8 cellular contexts compared by ENCODE assay signal in the genomic region with DNA sequence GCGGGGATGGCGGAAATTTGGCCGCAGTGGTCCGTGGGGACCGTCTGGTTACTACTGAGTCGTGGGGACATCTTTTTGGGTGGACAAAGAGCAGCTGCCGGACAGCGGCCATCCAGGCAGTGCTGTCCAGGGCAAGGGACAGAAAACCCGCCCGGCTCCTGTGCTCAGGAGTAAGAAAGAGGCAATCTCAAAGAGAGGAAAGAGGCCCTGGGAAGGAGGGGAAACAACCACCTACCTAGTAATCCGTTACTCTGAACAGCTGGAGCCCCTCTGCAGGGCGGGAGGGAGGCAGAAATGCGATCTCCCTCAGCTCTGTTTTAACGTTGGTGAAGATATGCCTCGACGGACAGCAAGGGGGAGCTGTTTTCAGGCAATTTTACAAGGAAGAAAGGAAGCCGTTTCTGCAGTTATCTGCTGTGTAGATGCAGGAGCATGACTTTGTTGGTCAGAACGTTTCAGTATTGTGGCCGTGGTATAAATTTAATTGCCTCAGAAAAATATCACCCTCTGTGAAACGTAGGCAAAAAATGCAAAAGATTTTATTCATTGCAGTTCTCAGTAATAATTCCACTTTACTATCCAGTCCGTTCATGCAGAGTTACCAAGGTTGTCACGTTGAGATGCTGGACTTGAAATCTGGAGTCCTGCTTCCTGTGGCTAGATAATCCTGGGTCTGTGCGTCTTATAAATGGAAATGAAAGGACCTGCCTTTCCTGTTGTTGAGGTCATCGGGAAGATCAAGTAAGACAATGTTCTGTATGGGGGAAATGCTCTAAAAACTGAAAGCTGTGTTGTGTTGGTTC. TPM values are rescaled to one million over a fixed set of nuclear protein-coding genes. Genes with fewer than 3 reads are reported as not detected.
A peak's percentile ranks its signal among the peaks of the same experiment; 100 is the strongest.
DNase-seq lines count a peak whose midpoint lies in the region; ATAC-seq and TF ChIP-seq lines count a peak whose summit lies in the region.

No MANE protein-coding gene starts in this region.

- ATAC-seq in HG02759 (IDR thresholded peaks at IDR 0.05; ENCODE audit: unreplicated experiment) (peak; percentile 81), HG02981 (IDR thresholded peaks at IDR 0.05; ENCODE audit: unreplicated experiment) (no peak)

- CTCF ChIA-PET in GM10248 (lab: Yijun Ruan, JAX): interaction anchor here (0.7 to 1.8 kb wide), 13 partner anchors 8 to 650 kb away, joined by 3 to 13 read pairs (median 3); no protein-coding TSS in a partner anchor

- TF ChIP-seq CTCF in GM10248 (IDR thresholded peaks at IDR 0.05; ENCODE audit: control extremely low read depth, extremely low read depth, low read depth, missing control alignments): peak; percentile 62
- peak; percentile 60 for TF ChIP-seq CTCF in WI38 (IDR thresholded peaks at IDR 0.05; ENCODE audit: low read depth, low read length)
- peak; percentile 91 for TF ChIP-seq CTCF in osteocyte (IDR thresholded peaks at IDR 0.05)

- no peaks in the 10 kb centered on the region for H3K9me3 Mint-ChIP-seq in osteocyte (ENCODE audit: unreplicated experiment)

- intact Hi-C loops in head of caudate nucleus (cut with DNase I): no loop called here

- no peaks in the 10 kb centered on the region for H3K36me3 Mint-ChIP-seq in osteocyte (ENCODE audit: unreplicated experiment)

- peak; percentile 10 for DNase-seq in A172 (ENCODE audit: low spot score)
- peak; percentile 48 for DNase-seq in GM10248 (ENCODE audit: extremely low spot score)
- DNase-seq in NCI-H1930 (lab: John Stamatoyannopoulos, UW): peak; percentile 9 to 53
- DNase-seq in head of caudate nucleus: peak in 36 of 42 donors; percentile 19 to 74 (median 42)
- DNase-seq in osteocyte (ENCODE audit: extremely low spot score, unreplicated experiment): no peak

- peak overlapping the region; percentile 71 for H3K4me3 Mint-ChIP-seq in osteocyte (ENCODE audit: unreplicated experiment)

- H3K4me3 ChIP-seq in WI38 (ENCODE audit: low read depth, low read length): no peak overlapping the region

- peak overlapping the region; percentile 42 for H3K27ac Mint-ChIP-seq in osteocyte (ENCODE audit: unreplicated experiment)

- POLR2A ChIA-PET in GM10248 (lab: Yijun Ruan, JAX): no interaction called here

- peaks cover 66% of the 10 kb centered on the region for H3K27me3 Mint-ChIP-seq in osteocyte (ENCODE audit: unreplicated experiment)

- peaks cover 23% of the 10 kb centered on the region for H3K4me1 Mint-ChIP-seq in osteocyte (ENCODE audit: unreplicated experiment)

RNA-seq across cellular contexts. Expression of a gene that starts 1.1 kb away (rescaled TPM):
- total RNA-seq in A172 (2014; rRNA removed; shearing (Covaris generic)): 0.07 TPM in 1 of 2 replicates, not detected in the other
- total RNA-seq in osteocyte: 1.7 TPM in 2 replicates
